Comparison of ENCODE assay signal across 8 cellular contexts in genomic region chr12:47079894-47080724, GRCh38. TPM values are rescaled to one million over a fixed set of nuclear protein-coding genes. Genes with fewer than 3 reads are reported as not detected.
DNase-seq lines count a peak whose midpoint lies in the region; ATAC-seq, FAIRE-seq and TF ChIP-seq lines count a peak whose summit lies in the region.

TSS of gene AMIGO2 (minus strand) at chr12:47079959. CDS start at chr12:47079002, 957 bp downstream.

- peaks cover 78% of the 10 kb centered on the region for H3K4me1 Mint-ChIP-seq in activated CD4-positive, alpha-beta memory T cell treated with anti-CD3 and anti-CD28 coated beads for 36 hours (ENCODE audit: low read depth)

- H2BK20ac ChIP-seq in H1 (ENCODE audit: low read length) = no peak within 1 kb of the TSS

- H3K18ac ChIP-seq in H1 (ENCODE audit: extremely low read depth, low read length) (no peak within 1 kb of the TSS), mesenchymal stem cell (ENCODE audit: low read depth in 1 of 2, low read length in 2 of 2) (peak within 1 kb of the TSS; percentile 34 to 93)

- ATAC-seq in GM19397 (IDR thresholded peaks at IDR 0.05; ENCODE audit: unreplicated experiment) (peak; percentile 5), GM21423 (IDR thresholded peaks at IDR 0.05; ENCODE audit: unreplicated experiment) (no peak)

- H3K36me3 Mint-ChIP-seq in activated CD4-positive, alpha-beta memory T cell treated with anti-CD3 and anti-CD28 coated beads for 36 hours = peaks cover 15% of the 10 kb centered on the region

- H2BK120ac ChIP-seq in H1 (replicated peaks; ENCODE audit: low read depth, low read length) = no peak within 1 kb of the TSS
- peak within 1 kb of the TSS; percentile 66 for H2BK120ac ChIP-seq in mesenchymal stem cell (ENCODE audit: low read depth, low read length)

- peak within 1 kb of the TSS; percentile 80 to 93 for H3K4me2 ChIP-seq in H1 (ENCODE audit: insufficient read depth in 1 of 2, low read depth in 2 of 2, low read length in 2 of 2)
- peak within 1 kb of the TSS; percentile 56 for H3K4me2 ChIP-seq in mesenchymal stem cell (ENCODE audit: low read length, poor library complexity, severe bottlenecking)

- H3K36me3 ChIP-seq in H1 (ENCODE audit: control insufficient read depth in 2 of 4, insufficient read depth in 4 of 4, low read length in 3 of 4) (no peaks in the 10 kb centered on the region), mesenchymal stem cell (ENCODE audit: control insufficient read depth in 1 of 2, insufficient read depth in 2 of 2, low read depth in 1 of 2, low read length in 2 of 2) (peaks cover 0 to 3% of the 10 kb centered on the region in 2 experiments)

- H2AK5ac ChIP-seq in H1 (ENCODE audit: low read depth, low read length) (no peak within 1 kb of the TSS), mesenchymal stem cell (ENCODE audit: low read length, severe bottlenecking) (peak within 1 kb of the TSS; percentile 51)

- H4K5ac ChIP-seq in H1 (ENCODE audit: insufficient read length, low read depth, low read length) = no peak within 1 kb of the TSS

- no peaks in the 10 kb centered on the region for H3K9me3 ChIP-seq in H1 (ENCODE audit: insufficient read depth in 2 of 2, low read depth in 1 of 2, low read length in 1 of 2)
- H3K9me3 ChIP-seq in mesenchymal stem cell (ENCODE audit: control insufficient read depth, low read length) = no peaks in the 10 kb centered on the region

- POLR2A ChIA-PET in activated CD4-positive, alpha-beta memory T cell treated with anti-CD3 and anti-CD28 coated beads for 36 hours (lab: Charles Lee) = interaction anchor here (0.6 to 7.8 kb wide), 11 partner anchors 9 to 626 kb away, joined by 3 to 92 read pairs (median 4); partner anchors contain the start of gene RPAP3
- POLR2A ChIA-PET in H1 (lab: Charles Lee; ENCODE audit: partially characterized antibody) = interaction anchor here (1.3 kb wide), 1 partner anchor 9 kb away, joined by 6 read pairs; no protein-coding TSS in a partner anchor

- no peak within 1 kb of the TSS for H3K27ac ChIP-seq in H1 (ENCODE audit: low read depth, low read length)
- H3K27ac ChIP-seq in mesenchymal stem cell (ENCODE audit: low read length, poor library complexity, severe bottlenecking) = peak within 1 kb of the TSS; percentile 96

- DNase-seq in AG09309 (ENCODE audit: low read depth) (no peak), LoVo (ENCODE audit: low spot score) (peak; percentile 44), H1 (ENCODE audit: low read depth in 1 of 2, low spot score in 2 of 2) (peak in 1 of 2 experiments; percentile 72), mesenchymal stem cell (peak; percentile 77)
- DNase-seq in activated CD4-positive, alpha-beta memory T cell treated with anti-CD3 and anti-CD28 coated beads for 36 hours = peak; percentile 44
- peak; percentile 16 for DNase-seq in stimulated activated CD8-positive, alpha-beta memory T cell treated with anti-CD3 and anti-CD28 coated beads, Interleukin-7, amount 100 ng/mL, for 24 hours (ENCODE audit: low read depth)

- H3K23ac ChIP-seq in H1 (ENCODE audit: insufficient read length) = no peak within 1 kb of the TSS
- peak within 1 kb of the TSS in 1 of 2 experiments; percentile 89 for H3K23ac ChIP-seq in mesenchymal stem cell (ENCODE audit: low read length in 2 of 2)

- no peak for TF ChIP-seq EP300 in H1 (IDR thresholded peaks at IDR 0.05; ENCODE audit: borderline replicate concordance in 1 of 2, low read depth in 2 of 2, low read length in 2 of 2)

- 0 out of 2 replicates have a peak within 1 kb of the TSS, but pooled peaks have one; percentile 22 for H2BK15ac ChIP-seq in H1 (ENCODE audit: low read length)
- H2BK15ac ChIP-seq in mesenchymal stem cell (ENCODE audit: low read depth, poor library complexity, severe bottlenecking) = peak within 1 kb of the TSS; percentile 93

- peaks cover 0 to 23% (median 10%) of the 10 kb centered on the region in 4 experiments; a peak in 6 of 7 replicates for H3K27me3 ChIP-seq in H1 (replicated peaks in 1 of 4; ENCODE audit: control insufficient read depth in 3 of 4, extremely low read depth in 1 of 4, insufficient read depth in 3 of 4, low read length in 3 of 4)
- H3K27me3 ChIP-seq in mesenchymal stem cell (ENCODE audit: control insufficient read depth in 1 of 2, insufficient read depth in 1 of 2, low read length in 2 of 2) = peaks cover 0 to 34% of the 10 kb centered on the region in 2 experiments

- H2BK5ac ChIP-seq in H1 (ENCODE audit: low read depth, low read length) (no peak within 1 kb of the TSS), mesenchymal stem cell (ENCODE audit: low read depth, low read length, poor library complexity, severe bottlenecking) (peak within 1 kb of the TSS; percentile 39)

- H3K56ac ChIP-seq in H1 (replicated peaks; ENCODE audit: insufficient read length, low read depth, low read length) = no peak within 1 kb of the TSS

- peak within 1 kb of the TSS; percentile 99 for H3K4me3 Mint-ChIP-seq in activated CD4-positive, alpha-beta memory T cell treated with anti-CD3 and anti-CD28 coated beads for 36 hours

- H3K79me1 ChIP-seq in H1 (ENCODE audit: low read depth, low read length) (no peaks in the 10 kb centered on the region), mesenchymal stem cell (replicated peaks; ENCODE audit: low read length, poor library complexity, severe bottlenecking) (peaks cover 6% of the 10 kb centered on the region)

- H3K79me2 ChIP-seq in H1 (ENCODE audit: control insufficient read depth in 1 of 2, insufficient read depth in 2 of 2, low read length in 2 of 2) = no peaks in the 10 kb centered on the region

- no peak within 1 kb of the TSS for H3K14ac ChIP-seq in H1 (ENCODE audit: insufficient read length)
- peak within 1 kb of the TSS in 1 of 2 experiments; percentile 68 for H3K14ac ChIP-seq in mesenchymal stem cell (ENCODE audit: low read length in 2 of 2)

- no peak for TF ChIP-seq POLR2A in H1 (IDR thresholded peaks at IDR 0.05; ENCODE audit: control extremely low read depth in 1 of 2, low read depth in 2 of 2, low read length in 2 of 2)

- H4K8ac ChIP-seq in H1 (ENCODE audit: extremely low read depth, insufficient read depth, low read length) (no peak within 1 kb of the TSS; the same call in 1 of the 2 replicates), mesenchymal stem cell (ENCODE audit: low read length) (peak within 1 kb of the TSS; percentile 46)

- TF ChIP-seq CTCF in AG09309 (IDR thresholded peaks at IDR 0.05; ENCODE audit: control insufficient read depth, insufficient read depth, low read depth, low read length, missing control alignments) (no peak), H1 (IDR thresholded peaks at IDR 0.05; ENCODE audit: control extremely low read depth in 1 of 3, insufficient read depth in 1 of 3, low read depth in 1 of 3, low read length in 3 of 3) (no peak)

- H3K4me1 ChIP-seq in H1 (replicated peaks in 1 of 4; ENCODE audit: control insufficient read depth in 3 of 4, insufficient read depth in 4 of 4, low read length in 3 of 4) = peaks cover 0 to 7% (median 1%) of the 10 kb centered on the region in 4 experiments; a peak in 2 of 7 replicates
- H3K4me1 ChIP-seq in mesenchymal stem cell (ENCODE audit: control insufficient read depth, insufficient read depth, low read depth, low read length) = peaks cover 15% of the 10 kb centered on the region

- no peak within 1 kb of the TSS for H3K4ac ChIP-seq in H1 (replicated peaks; ENCODE audit: insufficient read length, low read depth, low read length)
- H3K4ac ChIP-seq in mesenchymal stem cell (ENCODE audit: low read depth in 1 of 2, low read length in 2 of 2) = peak within 1 kb of the TSS; percentile 58 to 93

- FAIRE-seq in H1 (lab: Jason Lieb, UNC) = no peak

- 4% methylated on average over 30 of the region's 59 CpGs; no CpG with 5 or more reads in 1 of the 2 experiments for WGBS in H1 (ENCODE audit: extremely low coverage in 1 of 2, insufficient coverage in 1 of 2, insufficient read length in 1 of 2, insufficient replicate concordance in 2 of 2, low coverage in 1 of 2, low lambda C conversion rate in 2 of 2, missing lambda C conversion rate in 1 of 2), 2 experiments
- WGBS in mesenchymal stem cell = under 1% methylated on average over 29 of the region's 59 CpGs

- H3K9ac ChIP-seq in H1 (replicated peaks in 1 of 4; ENCODE audit: extremely low read depth in 1 of 4, low read depth in 3 of 4, low read length in 3 of 4) = no peak within 1 kb of the TSS
- peak within 1 kb of the TSS; percentile 73 for H3K9ac ChIP-seq in mesenchymal stem cell (ENCODE audit: low read length)

- H2AFZ ChIP-seq in H1 (ENCODE audit: low read length) (peak within 1 kb of the TSS; percentile 88), mesenchymal stem cell (ENCODE audit: low read depth, low read length) (peak within 1 kb of the TSS; percentile 87)

- peaks cover 13% of the 10 kb centered on the region for H3K23me2 ChIP-seq in H1 (ENCODE audit: low read depth, low read length)

- no peaks in the 10 kb centered on the region for H3K9me3 Mint-ChIP-seq in activated CD4-positive, alpha-beta memory T cell treated with anti-CD3 and anti-CD28 coated beads for 36 hours

- H2BK12ac ChIP-seq in H1 (ENCODE audit: low read depth, low read length) (no peak within 1 kb of the TSS; the same call in 1 of the 2 replicates), mesenchymal stem cell (ENCODE audit: low read length in 2 of 2) (peak within 1 kb of the TSS; percentile 18 to 97)

- intact Hi-C loops in activated CD4-positive, alpha-beta memory T cell treated with anti-CD3 and anti-CD28 coated beads for 36 hours (cut with micrococcal nuclease) = loop anchor here (1.0 to 10.0 kb wide), 7 partner anchors 113 to 865 kb away; partner anchors contain the start of genes HDAC7 and SLC38A2

- H4K91ac ChIP-seq in H1 (replicated peaks; ENCODE audit: insufficient read length, low read length) (peak within 1 kb of the TSS; percentile 16), mesenchymal stem cell (ENCODE audit: low read length) (peak within 1 kb of the TSS; percentile 64)

- H3K4me3 ChIP-seq in AG09309 (ENCODE audit: control insufficient read depth, low read depth, low read length) = peak within 1 kb of the TSS; percentile 63
- H3K4me3 ChIP-seq in H1 (ENCODE audit: extremely low read depth in 1 of 4, insufficient read depth in 2 of 4, low read depth in 3 of 4, low read length in 4 of 4) = peak within 1 kb of the TSS; percentile 47 to 80 (median 67)
- peak within 1 kb of the TSS; percentile 83 for H3K4me3 ChIP-seq in mesenchymal stem cell (ENCODE audit: insufficient read depth in 1 of 2, low read depth in 1 of 2, low read length in 2 of 2)

- no peaks in the 10 kb centered on the region for H4K20me1 ChIP-seq in H1 (replicated peaks in 1 of 2; ENCODE audit: control insufficient read depth in 1 of 2, insufficient read depth in 2 of 2, low read length in 2 of 2)

- CTCF ChIA-PET in activated CD4-positive, alpha-beta memory T cell treated with anti-CD3 and anti-CD28 coated beads for 36 hours (lab: Charles Lee) = interaction anchor here (1.0 to 4.0 kb wide), 15 partner anchors 10 to 626 kb away, joined by 3 to 49 read pairs (median 4); no protein-coding TSS in a partner anchor
- CTCF ChIA-PET in H1 (lab: Charles Lee; ENCODE audit: partially characterized antibody) = interaction anchor here (0.9 to 3.3 kb wide), 8 partner anchors 9 to 230 kb away, joined by 3 to 21 read pairs (median 4); no protein-coding TSS in a partner anchor

- no peak for TF ChIP-seq RAD21 in H1 (IDR thresholded peaks at IDR 0.05 in 1 of 2, conservative IDR thresholded peaks at IDR 0.05 in 1 of 2; ENCODE audit: low read depth in 2 of 2, low read length in 2 of 2)

- H3K27ac Mint-ChIP-seq in activated CD4-positive, alpha-beta memory T cell treated with anti-CD3 and anti-CD28 coated beads for 36 hours = peak within 1 kb of the TSS; percentile 92

- H3K27me3 Mint-ChIP-seq in activated CD4-positive, alpha-beta memory T cell treated with anti-CD3 and anti-CD28 coated beads for 36 hours = no peaks in the 10 kb centered on the region

RNA-seq across cellular contexts. Expression of gene AMIGO2, which starts in this region (rescaled TPM):
- 10 to 100 TPM; 12.4 to 13.6 TPM for total RNA-seq in activated CD4-positive, alpha-beta memory T cell treated with anti-CD3 and anti-CD28 coated beads for 36 hours
- total RNA-seq in H1 (2021; fragmentation: NEBNext Ultra II Directional; extraction: Animal tissue kit (Norgen Biotek cat#: 25700)) = 3.3 TPM in 2 replicates
- 0.78 and 1.7 TPM in 2 replicates for polyA plus RNA-seq in H1 (2011; rRNA removed)
- 1.1 TPM for polyA plus RNA-seq in H1 (2011; cell fraction: cytosol; rRNA removed)
- 1.00 TPM for polyA plus RNA-seq in H1 (2011; cell fraction: nucleus; rRNA removed)
- 1.9 to 4.3 TPM (median 2.7 TPM) in 4 replicates for polyA plus RNA-seq in H1 (2012, experiment 1 of 2)
- polyA plus RNA-seq in H1 (2012, experiment 2 of 2) = 0.87 TPM
- polyA plus RNA-seq in H1 (2013, experiment 1 of 2) = 4.4 TPM
- polyA plus RNA-seq in H1 (2013, experiment 2 of 2) = 5.3 TPM
- 2.2 and 3.1 TPM in 2 replicates for polyA minus RNA-seq in H1 (2011; rRNA and poly(A)+ RNA removed)
- polyA minus RNA-seq in H1 (2011; cell fraction: cytosol; rRNA and poly(A)+ RNA removed) = 0.59 TPM
- polyA minus RNA-seq in H1 (2011; cell fraction: nucleus; rRNA and poly(A)+ RNA removed) = 2.2 TPM
- polyA plus RNA-seq in mesenchymal stem cell (2013, experiment 1 of 2) = 13.2 TPM
- 13.5 TPM for polyA plus RNA-seq in mesenchymal stem cell (2013, experiment 2 of 2)
